In genomic region chr4:87077834-87078585, GRCh38 we compare ENCODE assay signal across 15 cellular contexts.
DNase-seq lines count a peak whose midpoint lies in the region; ATAC-seq, FAIRE-seq and TF ChIP-seq lines count a peak whose summit lies in the region.
"Had no signal": no experiment of that assay in that cellular context is flagged by ENCODE, and none has a peak within 500 bp of the region (broad histone marks: within the 10 kb centered on the region; RNA-seq: fewer than 3 reads in every experiment).

No MANE protein-coding gene starts in this region.

- H3K4me1 ChIP-seq in BLaER1 (peaks cover 98% of the 10 kb centered on the region), gastroesophageal sphincter (peaks cover 61 to 100% (median 65%) of the 10 kb centered on the region in 3 donors), OCI-LY7 (ENCODE audit: insufficient read depth, low read length, poor library complexity, severe bottlenecking) (peaks cover 28% of the 10 kb centered on the region)

- no peaks in the 10 kb centered on the region for H3K9me3 ChIP-seq in BLaER1
- H3K9me3 ChIP-seq in gastroesophageal sphincter = no peaks in the 10 kb centered on the region
- H3K9me3 ChIP-seq in OCI-LY7 (ENCODE audit: low read length) = no peaks in the 10 kb centered on the region
- H3K9me3 ChIP-seq: Peyer's patch had no signal

- TF ChIP-seq EP300 in gastroesophageal sphincter (IDR thresholded peaks at IDR 0.05) = no peak

- no peak for ATAC-seq in activated T-helper 17 cell treated with anti-CD3 and anti-CD28 coated beads, Interleukin-2, amount 50 U/mL, for 72 hours (replicated peaks)
- no peak for ATAC-seq in gastroesophageal sphincter

- peaks cover 12% of the 10 kb centered on the region for H3K36me3 Mint-ChIP-seq in activated T-helper 17 cell treated with anti-CD3 and anti-CD28 coated beads, Interleukin-2, amount 50 U/mL, for 72 hours (ENCODE audit: low read depth)

- TF ChIP-seq CTCF in gastroesophageal sphincter (IDR thresholded peaks at IDR 0.05) (no peak), OCI-LY7 (conservative IDR thresholded peaks at IDR 0.05; ENCODE audit: low read length) (no peak)

- no TSS peak for BruUV-seq in OCI-LY7 (replicated peaks; lab: Mats Ljungman, UMichigan)

- no peak overlapping the region for H3K9ac ChIP-seq in BLaER1

- no peaks in the 10 kb centered on the region for H3K9me2 ChIP-seq in OCI-LY7 (ENCODE audit: insufficient read depth, low read length)

- H3K4me3 ChIP-seq in BLaER1 (no peak overlapping the region), gastroesophageal sphincter (no peak overlapping the region), OCI-LY7 (ENCODE audit: low read depth, low read length, poor library complexity, severe bottlenecking) (no peak overlapping the region)
- H3K4me3 ChIP-seq: Peyer's patch had no signal

- intact Hi-C loops in OCI-LY7 (cut with micrococcal nuclease; ENCODE audit: unreplicated experiment) = no loop called here

- peak overlapping the region; percentile 5 for H3K27ac Mint-ChIP-seq in activated T-helper 17 cell treated with anti-CD3 and anti-CD28 coated beads, Interleukin-2, amount 50 U/mL, for 72 hours
- H3K27ac Mint-ChIP-seq: activated T-cell treated with anti-CD3 and anti-CD28 coated beads, Interleukin-2, amount 50 U/mL, for 24 hours had no signal

- peaks cover 11% of the 10 kb centered on the region for H3K36me3 ChIP-seq in BLaER1
- H3K36me3 ChIP-seq in gastroesophageal sphincter = no peaks in the 10 kb centered on the region
- H3K36me3 ChIP-seq in OCI-LY7 (ENCODE audit: insufficient read depth, low read length) = no peaks in the 10 kb centered on the region
- H3K36me3 ChIP-seq: Peyer's patch had no signal

- H3K4me3 Mint-ChIP-seq in activated T-helper 17 cell treated with anti-CD3 and anti-CD28 coated beads, Interleukin-2, amount 50 U/mL, for 72 hours = no peak overlapping the region
- H3K4me3 Mint-ChIP-seq: activated T-cell treated with anti-CD3 and anti-CD28 coated beads, Interleukin-2, amount 50 U/mL, for 24 hours; IgD-negative memory B cell had no signal

- WGBS in gastroesophageal sphincter (ENCODE audit: low coverage in 1 of 2), 2 donors = 22 to 61% methylated on average over 4 of the region's 4 CpGs

- H3K9me3 Mint-ChIP-seq in activated T-helper 17 cell treated with anti-CD3 and anti-CD28 coated beads, Interleukin-2, amount 50 U/mL, for 72 hours = no peaks in the 10 kb centered on the region
- H3K9me3 Mint-ChIP-seq: activated T-cell treated with anti-CD3 and anti-CD28 coated beads, Interleukin-2, amount 50 U/mL, for 24 hours; IgD-negative memory B cell had no signal

- H3K27me3 Mint-ChIP-seq in activated T-helper 17 cell treated with anti-CD3 and anti-CD28 coated beads, Interleukin-2, amount 50 U/mL, for 72 hours = no peaks in the 10 kb centered on the region
- H3K27me3 Mint-ChIP-seq: activated T-cell treated with anti-CD3 and anti-CD28 coated beads, Interleukin-2, amount 50 U/mL, for 24 hours; IgD-negative memory B cell had no signal

- H3K79me2 ChIP-seq in OCI-LY7 (ENCODE audit: insufficient read depth, low read depth, low read length) = peaks cover 33% of the 10 kb centered on the region; the same call in 1 of the 2 replicates

- H3K27ac ChIP-seq in BLaER1 = no peak overlapping the region
- peak overlapping the region; percentile 82 to 96 (median 86) for H3K27ac ChIP-seq in gastroesophageal sphincter
- no peak overlapping the region for H3K27ac ChIP-seq in OCI-LY7 (ENCODE audit: low read depth, low read length, poor library complexity, severe bottlenecking)

- POLR2A ChIA-PET in OCI-LY7 (lab: Charles Lee) = interaction anchor here (0.9 to 1.3 kb wide), 4 partner anchors 13 to 140 kb away, joined by 3 to 4 read pairs (median 3); no protein-coding TSS in a partner anchor

- DNase-seq in pons (ENCODE audit: low spot score) (peak; percentile 89), inferior parietal cortex (ENCODE audit: extremely low spot score) (no peak), RKO (ENCODE audit: low spot score) (no peak), HTR-8/SVneo (ENCODE audit: insufficient read length, low spot score) (no peak), OCI-LY7 (ENCODE audit: low spot score) (no peak)
- DNase-seq: activated T-cell treated with anti-CD3 and anti-CD28 coated beads, Interleukin-2, amount 50 U/mL, for 24 hours; central memory CD4-positive, alpha-beta T cell; glutamatergic neuron; NCI-H187 treated with DMSO at 0.1 percent for 48 hours; Peyer's patch had no signal

- no peak for FAIRE-seq in HTR-8/SVneo (lab: Jason Lieb, UNC)
- FAIRE-seq: G401.6 had no signal

- H4K20me1 ChIP-seq in BLaER1 (peaks cover 100% of the 10 kb centered on the region), OCI-LY7 (ENCODE audit: insufficient read depth, low read length) (no peaks in the 10 kb centered on the region)

- H3K4me2 ChIP-seq in BLaER1 = peak overlapping the region; percentile 69
- H3K4me2 ChIP-seq in OCI-LY7 (ENCODE audit: low read length) = no peak overlapping the region

- no peak for TF ChIP-seq POLR2A in gastroesophageal sphincter (IDR thresholded peaks at IDR 0.05)

- no peaks in the 10 kb centered on the region for H3K27me3 ChIP-seq in BLaER1
- H3K27me3 ChIP-seq in gastroesophageal sphincter = no peaks in the 10 kb centered on the region
- H3K27me3 ChIP-seq: Peyer's patch had no signal

- CTCF ChIA-PET in OCI-LY7 (lab: Charles Lee; ENCODE audit: unreplicated experiment) = no interaction called here

- no peak overlapping the region for H2AFZ ChIP-seq in OCI-LY7 (ENCODE audit: low read length)

- H3K4me1 Mint-ChIP-seq in activated T-helper 17 cell treated with anti-CD3 and anti-CD28 coated beads, Interleukin-2, amount 50 U/mL, for 72 hours = peaks cover 43% of the 10 kb centered on the region

Comparison
In these comparisons a context has a peak if more than half of its experiments do, and no peak if none do; other contexts are left out.
1. H3K27ac ChIP-seq: peak in gastroesophageal sphincter (4 of 4); none in BLaER1 (single experiment) and OCI-LY7 (single experiment).